1 cellular context compared by ENCODE assay signal in the genomic region with DNA sequence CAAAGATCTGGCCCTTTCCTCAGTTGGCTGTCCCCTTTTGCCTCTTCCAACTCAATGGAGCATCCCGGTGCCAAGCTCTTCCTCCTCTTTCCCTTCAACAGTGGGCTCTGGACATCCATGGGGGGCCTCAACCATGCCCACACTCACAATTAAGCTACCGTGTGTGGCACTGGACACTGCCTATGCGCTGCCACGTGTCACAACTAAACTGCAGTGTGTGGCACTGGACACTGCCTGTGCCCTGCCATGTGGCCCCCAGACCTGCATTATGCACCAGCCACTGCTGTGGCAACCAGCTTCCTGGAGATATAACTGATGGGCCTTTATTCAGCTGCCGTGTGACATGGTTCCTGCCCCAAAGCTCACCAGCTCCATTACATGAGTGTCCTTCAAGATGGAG.
TF ChIP-seq lines count a peak whose summit lies in the region.

No MANE protein-coding gene starts in this region.

TF ChIP-seq in HepG2, 621 proteins besides CTCF, POLR2A, EP300 and RAD21:
- TF ChIP-seq SNRNP70 (IDR thresholded peaks at IDR 0.05; ENCODE audit: low read depth, low read length) (no peak), ZNF292 (CRISPR knock-in tag; IDR thresholded peaks at IDR 0.05; ENCODE audit: borderline replicate concordance, low read depth) (no peak), CREM (IDR thresholded peaks at IDR 0.05) (no peak), CREM (CRISPR knock-in tag; IDR thresholded peaks at IDR 0.05) (no peak)
- TF ChIP-seq, protein P1, sequence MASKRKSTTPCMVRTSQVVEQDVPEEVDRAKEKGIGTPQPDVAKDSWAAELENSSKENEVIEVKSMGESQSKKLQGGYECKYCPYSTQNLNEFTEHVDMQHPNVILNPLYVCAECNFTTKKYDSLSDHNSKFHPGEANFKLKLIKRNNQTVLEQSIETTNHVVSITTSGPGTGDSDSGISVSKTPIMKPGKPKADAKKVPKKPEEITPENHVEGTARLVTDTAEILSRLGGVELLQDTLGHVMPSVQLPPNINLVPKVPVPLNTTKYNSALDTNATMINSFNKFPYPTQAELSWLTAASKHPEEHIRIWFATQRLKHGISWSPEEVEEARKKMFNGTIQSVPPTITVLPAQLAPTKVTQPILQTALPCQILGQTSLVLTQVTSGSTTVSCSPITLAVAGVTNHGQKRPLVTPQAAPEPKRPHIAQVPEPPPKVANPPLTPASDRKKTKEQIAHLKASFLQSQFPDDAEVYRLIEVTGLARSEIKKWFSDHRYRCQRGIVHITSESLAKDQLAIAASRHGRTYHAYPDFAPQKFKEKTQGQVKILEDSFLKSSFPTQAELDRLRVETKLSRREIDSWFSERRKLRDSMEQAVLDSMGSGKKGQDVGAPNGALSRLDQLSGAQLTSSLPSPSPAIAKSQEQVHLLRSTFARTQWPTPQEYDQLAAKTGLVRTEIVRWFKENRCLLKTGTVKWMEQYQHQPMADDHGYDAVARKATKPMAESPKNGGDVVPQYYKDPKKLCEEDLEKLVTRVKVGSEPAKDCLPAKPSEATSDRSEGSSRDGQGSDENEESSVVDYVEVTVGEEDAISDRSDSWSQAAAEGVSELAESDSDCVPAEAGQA (IDR thresholded peaks at IDR 0.05; ENCODE audit: low read depth) = no peak
- TF ChIP-seq, protein P1 (CRISPR knock-in tag; IDR thresholded peaks at IDR 0.05; ENCODE audit: borderline replicate concordance) = no peak
- TF ChIP-seq, protein P2, sequence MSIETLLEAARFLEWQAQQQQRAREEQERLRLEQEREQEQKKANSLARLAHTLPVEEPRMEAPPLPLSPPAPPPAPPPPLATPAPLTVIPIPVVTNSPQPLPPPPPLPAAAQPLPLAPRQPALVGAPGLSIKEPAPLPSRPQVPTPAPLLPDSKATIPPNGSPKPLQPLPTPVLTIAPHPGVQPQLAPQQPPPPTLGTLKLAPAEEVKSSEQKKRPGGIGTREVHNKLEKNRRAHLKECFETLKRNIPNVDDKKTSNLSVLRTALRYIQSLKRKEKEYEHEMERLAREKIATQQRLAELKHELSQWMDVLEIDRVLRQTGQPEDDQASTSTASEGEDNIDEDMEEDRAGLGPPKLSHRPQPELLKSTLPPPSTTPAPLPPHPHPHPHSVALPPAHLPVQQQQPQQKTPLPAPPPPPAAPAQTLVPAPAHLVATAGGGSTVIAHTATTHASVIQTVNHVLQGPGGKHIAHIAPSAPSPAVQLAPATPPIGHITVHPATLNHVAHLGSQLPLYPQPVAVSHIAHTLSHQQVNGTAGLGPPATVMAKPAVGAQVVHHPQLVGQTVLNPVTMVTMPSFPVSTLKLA (IDR thresholded peaks at IDR 0.05) = peak; percentile 50; the same call in 1 of the 2 replicates
- TF ChIP-seq, protein P3, sequence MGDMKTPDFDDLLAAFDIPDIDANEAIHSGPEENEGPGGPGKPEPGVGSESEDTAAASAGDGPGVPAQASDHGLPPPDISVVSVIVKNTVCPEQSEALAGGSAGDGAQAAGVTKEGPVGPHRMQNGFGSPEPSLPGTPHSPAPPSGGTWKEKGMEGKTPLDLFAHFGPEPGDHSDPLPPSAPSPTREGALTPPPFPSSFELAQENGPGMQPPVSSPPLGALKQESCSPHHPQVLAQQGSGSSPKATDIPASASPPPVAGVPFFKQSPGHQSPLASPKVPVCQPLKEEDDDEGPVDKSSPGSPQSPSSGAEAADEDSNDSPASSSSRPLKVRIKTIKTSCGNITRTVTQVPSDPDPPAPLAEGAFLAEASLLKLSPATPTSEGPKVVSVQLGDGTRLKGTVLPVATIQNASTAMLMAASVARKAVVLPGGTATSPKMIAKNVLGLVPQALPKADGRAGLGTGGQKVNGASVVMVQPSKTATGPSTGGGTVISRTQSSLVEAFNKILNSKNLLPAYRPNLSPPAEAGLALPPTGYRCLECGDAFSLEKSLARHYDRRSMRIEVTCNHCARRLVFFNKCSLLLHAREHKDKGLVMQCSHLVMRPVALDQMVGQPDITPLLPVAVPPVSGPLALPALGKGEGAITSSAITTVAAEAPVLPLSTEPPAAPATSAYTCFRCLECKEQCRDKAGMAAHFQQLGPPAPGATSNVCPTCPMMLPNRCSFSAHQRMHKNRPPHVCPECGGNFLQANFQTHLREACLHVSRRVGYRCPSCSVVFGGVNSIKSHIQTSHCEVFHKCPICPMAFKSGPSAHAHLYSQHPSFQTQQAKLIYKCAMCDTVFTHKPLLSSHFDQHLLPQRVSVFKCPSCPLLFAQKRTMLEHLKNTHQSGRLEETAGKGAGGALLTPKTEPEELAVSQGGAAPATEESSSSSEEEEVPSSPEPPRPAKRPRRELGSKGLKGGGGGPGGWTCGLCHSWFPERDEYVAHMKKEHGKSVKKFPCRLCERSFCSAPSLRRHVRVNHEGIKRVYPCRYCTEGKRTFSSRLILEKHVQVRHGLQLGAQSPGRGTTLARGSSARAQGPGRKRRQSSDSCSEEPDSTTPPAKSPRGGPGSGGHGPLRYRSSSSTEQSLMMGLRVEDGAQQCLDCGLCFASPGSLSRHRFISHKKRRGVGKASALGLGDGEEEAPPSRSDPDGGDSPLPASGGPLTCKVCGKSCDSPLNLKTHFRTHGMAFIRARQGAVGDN (CRISPR knock-in tag; IDR thresholded peaks at IDR 0.05) = no peak
